In genomic region chrX:23292979-23293651, GRCh38 we compare ENCODE assay signal across 15 cellular contexts. TPM values are rescaled to one million over a fixed set of nuclear protein-coding genes. Genes with fewer than 3 reads are reported as not detected.
DNase-seq lines count a peak whose midpoint lies in the region; ATAC-seq and TF ChIP-seq lines count a peak whose summit lies in the region.
"Had no signal": no experiment of that assay in that cellular context is flagged by ENCODE, and none has a peak within 500 bp of the region (broad histone marks: within the 10 kb centered on the region; RNA-seq: fewer than 3 reads in every experiment).

No MANE protein-coding gene starts in this region.

- H3K4me1 ChIP-seq in SJCRH30 (peaks cover 4% of the 10 kb centered on the region; the same call in 1 of the 2 replicates), psoas muscle (no peaks in the 10 kb centered on the region), Peyer's patch (no peaks in the 10 kb centered on the region)
- H3K4me1 ChIP-seq: parathyroid adenoma, transverse colon had no signal

- no peaks in the 10 kb centered on the region for H3K27me3 ChIP-seq in SJCRH30
- no peaks in the 10 kb centered on the region for H3K27me3 ChIP-seq in psoas muscle (ENCODE audit: insufficient read depth in 3 of 3, low read length in 2 of 3)
- H3K27me3 ChIP-seq in Peyer's patch, result no peaks in the 10 kb centered on the region
- H3K27me3 ChIP-seq: transverse colon had no signal

- intact Hi-C loops in psoas muscle (cut with DNase I), result no loop called here

- peak; percentile 73 to 88 (median 82) for ATAC-seq in psoas muscle
- ATAC-seq: activated CD4-positive, CD25-positive, alpha-beta regulatory T cell treated with anti-CD3 and anti-CD28 coated beads, Interleukin-2, amount 50 U/mL, for 24 hours had no signal

- H3K4me3 ChIP-seq in SJCRH30 (peak overlapping the region; percentile 42), psoas muscle (peak overlapping the region; percentile 15), Peyer's patch (no peak overlapping the region)
- H3K4me3 ChIP-seq: transverse colon had no signal

- TF ChIP-seq CTCF in psoas muscle (IDR thresholded peaks at IDR 0.05) (no peak), Peyer's patch (IDR thresholded peaks at IDR 0.05) (no peak)

- H3K9me3 ChIP-seq in SJCRH30 (replicated peaks), result no peaks in the 10 kb centered on the region
- no peaks in the 10 kb centered on the region for H3K9me3 ChIP-seq in psoas muscle
- H3K9me3 ChIP-seq in Peyer's patch, result no peaks in the 10 kb centered on the region
- H3K9me3 ChIP-seq: transverse colon had no signal

- DNase-seq in EL, result peak; percentile 1
- peak; percentile 80 to 81 for DNase-seq in SJCRH30
- peak; percentile 2 for DNase-seq in globus pallidus (ENCODE audit: low spot score)
- DNase-seq in psoas muscle, result peak; percentile 15 to 46
- DNase-seq in NCI-H146 (lab: John Stamatoyannopoulos, UW), result no peak
- no peak for DNase-seq in Peyer's patch
- no peak for DNase-seq in T-helper 1 cell
- DNase-seq in GF-D8 (lab: John Stamatoyannopoulos, UW), result no peak
- DNase-seq: DND-41; NCI-H2227 treated with DMSO at 0.1 percent for 48 hours; stimulated activated CD4-positive, alpha-beta T cell treated with anti-CD3 and anti-CD28 coated beads, Interleukin-2, amount 100 ng/mL, for 24 hours; transverse colon had no signal

- no peaks in the 10 kb centered on the region for H3K36me3 ChIP-seq in SJCRH30
- H3K36me3 ChIP-seq in psoas muscle (ENCODE audit: insufficient read depth in 1 of 2, low read depth in 1 of 2), result no peaks in the 10 kb centered on the region
- H3K36me3 ChIP-seq in Peyer's patch, result no peaks in the 10 kb centered on the region
- H3K36me3 ChIP-seq: transverse colon had no signal

- H3K27ac ChIP-seq in SJCRH30 (peak overlapping the region; percentile 74), psoas muscle (peak overlapping the region; percentile 46), Peyer's patch (no peak overlapping the region)
- H3K27ac ChIP-seq: parathyroid adenoma, transverse colon had no signal

- no peak for TF ChIP-seq POLR2A in Peyer's patch (IDR thresholded peaks at IDR 0.05)

- WGBS in psoas muscle, 3 donors, result 32 to 55% (median 38%) methylated on average over 8 of the region's 8 CpGs

RNA-seq across cellular contexts. Expression of gene PTCHD1, which starts 41.5 kb away (rescaled TPM):
- total RNA-seq in SJCRH30 (2014; rRNA removed; shearing (Covaris generic)), result 0.43 and 0.58 TPM in 2 replicates
- total RNA-seq in psoas muscle, result under 1 TPM; 0.05 to 0.13 (median 0.10) TPM
- polyA plus RNA-seq in psoas muscle, result under 1 TPM; 0.01 to 0.05 (median 0.01) TPM
- total RNA-seq in Peyer's patch, result under 1 TPM in 3 of 4 donors, not detected in 1; 0.13 to 0.76 (median 0.18) TPM
- polyA plus RNA-seq: BJ had no signal

Comparison
In these comparisons a context has a peak if more than half of its experiments do, and no peak if none do; other contexts are left out.
1. DNase-seq: peak in EL (single experiment), SJCRH30 (2 of 2), globus pallidus (single experiment) and psoas muscle (2 of 2); none in NCI-H146 (single experiment), Peyer's patch (0 of 3), T-helper 1 cell (0 of 5) and GF-D8 (single experiment).
2. H3K27ac ChIP-seq: peak in SJCRH30 (single experiment) and psoas muscle (single experiment); none in Peyer's patch (0 of 4).
3. H3K4me3 ChIP-seq: peak in SJCRH30 (single experiment) and psoas muscle (single experiment); none in Peyer's patch (0 of 4).